In genomic region chr17:73541111-73541510, GRCh38 we compare ENCODE assay signal across 24 cellular contexts.
DNase-seq lines count a peak whose midpoint lies in the region; TF ChIP-seq lines count a peak whose summit lies in the region.
"Had no signal": no experiment of that assay in that cellular context is flagged by ENCODE, and none has a peak within 500 bp of the region (broad histone marks: within the 10 kb centered on the region; RNA-seq: fewer than 3 reads in every experiment).

No MANE protein-coding gene starts in this region.

- peak overlapping the region; percentile 70 for H3K18ac ChIP-seq in neuronal stem cell (ENCODE audit: low read length)

- peak overlapping the region; percentile 27 for H3K9ac ChIP-seq in neuronal stem cell (ENCODE audit: low read depth, low read length, poor library complexity)
- H3K9ac ChIP-seq: SK-N-SH had no signal

- H4K8ac ChIP-seq in neuronal stem cell (ENCODE audit: low read depth, low read length): no peak overlapping the region

- H3K4me1 ChIP-seq in neuronal stem cell (ENCODE audit: control insufficient read depth in 2 of 2, insufficient read depth in 1 of 2, low read depth in 1 of 2, low read length in 2 of 2): peaks cover 7 to 53% of the 10 kb centered on the region in 2 donors
- H3K4me1 ChIP-seq: adrenal gland, breast epithelium, psoas muscle, thyroid gland had no signal

- no peak overlapping the region for H3K4me3 ChIP-seq in neuronal stem cell (ENCODE audit: low read length in 2 of 2)
- H3K4me3 ChIP-seq: adrenal gland, breast epithelium, GM12878, psoas muscle, thyroid gland had no signal

- H3K9me3 ChIP-seq in neuronal stem cell (replicated peaks in 1 of 2; ENCODE audit: control insufficient read depth in 2 of 2, insufficient read depth in 1 of 2, low read depth in 1 of 2, low read length in 2 of 2): peaks cover 0 to 2% of the 10 kb centered on the region in 2 donors
- H3K9me3 ChIP-seq: adrenal gland, breast epithelium, psoas muscle, SK-N-SH, thyroid gland had no signal

- H2BK5ac ChIP-seq in neuronal stem cell (ENCODE audit: low read length): no peak overlapping the region

- H4K91ac ChIP-seq in neuronal stem cell (ENCODE audit: low read depth, low read length, poor library complexity): no peak overlapping the region

- H2BK120ac ChIP-seq in neuronal stem cell (ENCODE audit: low read depth, low read length): no peak overlapping the region

- no peak overlapping the region for H2BK12ac ChIP-seq in neuronal stem cell (ENCODE audit: low read length)

- H3K27ac Mint-ChIP-seq in brain: peak overlapping the region in 3 of 5 experiments; percentile 48 to 88 (median 50)
- H3K27ac Mint-ChIP-seq: CD4-positive, alpha-beta T cell; T-helper 17 cell had no signal

- H3K27ac ChIP-seq in neuronal stem cell (replicated peaks; ENCODE audit: low read length): no peak overlapping the region
- H3K27ac ChIP-seq: adrenal gland, breast epithelium, HL-60, psoas muscle, thyroid gland had no signal

- peak overlapping the region; percentile 12 for H3K14ac ChIP-seq in neuronal stem cell (ENCODE audit: low read length)

- no peak for TF ChIP-seq CTCF in brain (conservative IDR thresholded peaks at IDR 0.05)

- peaks cover 21% of the 10 kb centered on the region for H3K79me1 ChIP-seq in neuronal stem cell (ENCODE audit: low read depth, low read length)

- H3K4me2 ChIP-seq in neuronal stem cell (ENCODE audit: insufficient read depth, low read length, poor library complexity, severe bottlenecking): no peak overlapping the region
- H3K4me2 ChIP-seq: SK-N-SH had no signal

- H3K23ac ChIP-seq in neuronal stem cell (ENCODE audit: low read depth, low read length, poor library complexity): peak overlapping the region; percentile 92

- H2BK15ac ChIP-seq in neuronal stem cell (ENCODE audit: low read length): no peak overlapping the region

- WGBS in neuronal stem cell (ENCODE audit: extremely low coverage in 2 of 2, insufficient read length in 2 of 2, insufficient replicate concordance in 1 of 2), 2 donors: no CpG with 5 or more reads among the region's 6 CpGs

- H3K27me3 ChIP-seq in neuronal stem cell (ENCODE audit: control insufficient read depth in 3 of 3, insufficient read depth in 3 of 3, low read depth in 1 of 3, low read length in 3 of 3): no peaks in the 10 kb centered on the region
- H3K27me3 ChIP-seq: adrenal gland, breast epithelium, thyroid gland had no signal

- H3K4ac ChIP-seq in neuronal stem cell (ENCODE audit: low read length): no peak overlapping the region

- peaks cover 91% of the 10 kb centered on the region for H3K4me1 Mint-ChIP-seq in brain

- H3K36me3 Mint-ChIP-seq in brain: no peaks in the 10 kb centered on the region

- DNase-seq in DMS53 (lab: John Stamatoyannopoulos, UW) (peak; percentile 74), NCI-H1694 (lab: John Stamatoyannopoulos, UW) (peak; percentile 67), neuronal stem cell (ENCODE audit: low spot score) (no peak), cerebellum (ENCODE audit: low spot score) (no peak), cerebellar nuclear complex (lab: John Stamatoyannopoulos, UW) (no peak), MV-4-11 (lab: John Stamatoyannopoulos, UW) (no peak)
- DNase-seq: activated CD4-positive, alpha-beta T cell treated with anti-CD3 and anti-CD28 coated beads for 48 hours; activated naive CD4-positive, alpha-beta T cell treated with Interleukin-2 at 50 U/mL for 16 hours; activated T-cell treated with anti-CD3 and anti-CD28 coated beads, Interleukin-2, amount 50 U/mL, for 4 hours; adrenal gland; CD4-positive, alpha-beta T cell; DND-41; head of caudate nucleus; left cardiac atrium; NCI-H1105 treated with DMSO at 0.1 percent for 48 hours; psoas muscle; SK-N-SH; stimulated activated naive CD8-positive, alpha-beta T cell treated with anti-CD3 and anti-CD28 coated beads, Interleukin-15, amount 100 ng/mL, for 72 hours; T-helper 17 cell; thyroid gland had no signal

- no peak overlapping the region for H3K4me3 Mint-ChIP-seq in brain
- H3K4me3 Mint-ChIP-seq: activated T-cell treated with anti-CD3 and anti-CD28 coated beads, Interleukin-2, amount 50 U/mL, for 4 hours; CD4-positive, alpha-beta T cell; stimulated activated naive CD8-positive, alpha-beta T cell treated with anti-CD3 and anti-CD28 coated beads, Interleukin-15, amount 100 ng/mL, for 72 hours; T-helper 17 cell had no signal

- peaks cover 0 to 2% of the 10 kb centered on the region in 2 donors for H3K36me3 ChIP-seq in neuronal stem cell (replicated peaks in 1 of 2; ENCODE audit: control insufficient read depth in 2 of 2, insufficient read depth in 2 of 2, low read length in 2 of 2)
- H3K36me3 ChIP-seq: adrenal gland, breast epithelium, thyroid gland had no signal

- no peak overlapping the region for H2AFZ ChIP-seq in neuronal stem cell (ENCODE audit: low read length)

- H2AK5ac ChIP-seq in neuronal stem cell (ENCODE audit: low read depth, low read length): no peak overlapping the region

- H3K9me3 Mint-ChIP-seq in brain: no peaks in the 10 kb centered on the region
- H3K9me3 Mint-ChIP-seq: activated T-cell treated with anti-CD3 and anti-CD28 coated beads, Interleukin-2, amount 50 U/mL, for 4 hours; CD4-positive, alpha-beta T cell; stimulated activated naive CD8-positive, alpha-beta T cell treated with anti-CD3 and anti-CD28 coated beads, Interleukin-15, amount 100 ng/mL, for 72 hours had no signal

- peaks cover 5% of the 10 kb centered on the region for H3K27me3 Mint-ChIP-seq in brain
- H3K27me3 Mint-ChIP-seq: CD4-positive, alpha-beta T cell; stimulated activated naive CD8-positive, alpha-beta T cell treated with anti-CD3 and anti-CD28 coated beads, Interleukin-15, amount 100 ng/mL, for 72 hours; T-helper 17 cell had no signal

Comparison
In these comparisons a context has a peak if more than half of its experiments do, and no peak if none do; other contexts are left out.
1. DNase-seq: peak in DMS53 (single experiment) and NCI-H1694 (single experiment); none in neuronal stem cell (single experiment), cerebellum (single experiment), cerebellar nuclear complex (0 of 2) and MV-4-11 (single experiment).